Comparison of ENCODE assay signal across 24 cellular contexts in genomic region chr3:146404451-146404850, GRCh38.
"Had no signal": no experiment of that assay in that cellular context is flagged by ENCODE, and none has a peak within 500 bp of the region (broad histone marks: within the 10 kb centered on the region; RNA-seq: fewer than 3 reads in every experiment).

No MANE protein-coding gene starts in this region.

- H3K4me3 Mint-ChIP-seq: activated CD4-positive, alpha-beta T cell treated with anti-CD3 and anti-CD28 coated beads, Interleukin-2, amount 10 ng/mL, durations not matched to agents 24 days and 14 days; activated CD8-positive, alpha-beta T cell treated with anti-CD3 and anti-CD28 coated beads, Interleukin-2, amount 10 ng/mL, durations not matched to agents 7 days and 5 days; activated naive CD4-positive, alpha-beta T cell treated with anti-CD3 and anti-CD28 coated beads, Interleukin-2, amount 50 U/mL, for 24 hours; brain; mesothelial cell of epicardium; natural killer cell treated with Interleukin-12 subunit alpha and Interleukin-12 subunit beta and Interleukin-15 and Interleukin-18, amount 100 ng/mL, for 72 hours; stimulated activated effector memory CD8-positive, alpha-beta T cell treated with anti-CD3 and anti-CD28 coated beads, Interleukin-12 subunit alpha, Interleukin-12 subunit beta, amount 100 ng/mL, for 72 hours had no signal

- H3K27me3 ChIP-seq: adrenal gland, neutrophil, pancreas, right lobe of liver, stomach, vagina had no signal

- H3K4me1 ChIP-seq: adrenal gland, lower lobe of right lung, pancreas, right lobe of liver, stomach, vagina had no signal

- DNase-seq: activated CD4-positive, alpha-beta T cell treated with anti-CD3 and anti-CD28 coated beads, Interleukin-2, amount 10 ng/mL, durations not matched to agents 24 days and 14 days; activated CD8-positive, alpha-beta memory T cell treated with anti-CD3 and anti-CD28 coated beads, Interleukin-2, amount 50 U/mL, for 4 hours; activated CD8-positive, alpha-beta T cell treated with anti-CD3 and anti-CD28 coated beads, Interleukin-2, amount 10 ng/mL, durations not matched to agents 7 days and 5 days; activated gamma-delta T cell; adrenal gland; central memory CD4-positive, alpha-beta T cell; dorsolateral prefrontal cortex; lower lobe of right lung; pancreas; right lobe of liver; stimulated activated CD4-positive, alpha-beta T cell treated with anti-CD3 and anti-CD28 coated beads, Interleukin-4, amount 100 ng/mL, for 24 hours; stomach; T-helper 1 cell; T-helper 9 cell; trophoblast cell had no signal

- H3K9me3 Mint-ChIP-seq: activated naive CD4-positive, alpha-beta T cell treated with anti-CD3 and anti-CD28 coated beads, Interleukin-2, amount 50 U/mL, for 24 hours; brain; natural killer cell treated with Interleukin-12 subunit alpha and Interleukin-12 subunit beta and Interleukin-15 and Interleukin-18, amount 100 ng/mL, for 72 hours; stimulated activated effector memory CD8-positive, alpha-beta T cell treated with anti-CD3 and anti-CD28 coated beads, Interleukin-12 subunit alpha, Interleukin-12 subunit beta, amount 100 ng/mL, for 72 hours had no signal

- H3K27ac Mint-ChIP-seq: activated CD4-positive, alpha-beta T cell treated with anti-CD3 and anti-CD28 coated beads, Interleukin-2, amount 10 ng/mL, durations not matched to agents 24 days and 14 days; activated CD8-positive, alpha-beta T cell treated with anti-CD3 and anti-CD28 coated beads, Interleukin-2, amount 10 ng/mL, durations not matched to agents 7 days and 5 days; activated naive CD4-positive, alpha-beta T cell treated with anti-CD3 and anti-CD28 coated beads, Interleukin-2, amount 50 U/mL, for 24 hours; brain; natural killer cell treated with Interleukin-12 subunit alpha and Interleukin-12 subunit beta and Interleukin-15 and Interleukin-18, amount 100 ng/mL, for 72 hours; stimulated activated effector memory CD8-positive, alpha-beta T cell treated with anti-CD3 and anti-CD28 coated beads, Interleukin-12 subunit alpha, Interleukin-12 subunit beta, amount 100 ng/mL, for 72 hours had no signal

- H3K9me3 ChIP-seq: adrenal gland, lower lobe of right lung, neutrophil, pancreas, right lobe of liver, stomach, vagina had no signal

- ATAC-seq: activated CD8-positive, alpha-beta T cell treated with anti-CD3 and anti-CD28 coated beads, Interleukin-2, amount 10 ng/mL, durations not matched to agents 7 days and 5 days; lower lobe of right lung; natural killer cell treated with Interleukin-12 subunit alpha and Interleukin-12 subunit beta and Interleukin-15 and Interleukin-18, amount 100 ng/mL, for 72 hours; pancreas; right lobe of liver; stimulated activated effector memory CD8-positive, alpha-beta T cell treated with anti-CD3 and anti-CD28 coated beads, Interleukin-12 subunit alpha, Interleukin-12 subunit beta, amount 100 ng/mL, for 72 hours had no signal

- H3K36me3 Mint-ChIP-seq: activated naive CD4-positive, alpha-beta T cell treated with anti-CD3 and anti-CD28 coated beads, Interleukin-2, amount 50 U/mL, for 24 hours; brain; mesothelial cell of epicardium; natural killer cell treated with Interleukin-12 subunit alpha and Interleukin-12 subunit beta and Interleukin-15 and Interleukin-18, amount 100 ng/mL, for 72 hours; stimulated activated effector memory CD8-positive, alpha-beta T cell treated with anti-CD3 and anti-CD28 coated beads, Interleukin-12 subunit alpha, Interleukin-12 subunit beta, amount 100 ng/mL, for 72 hours had no signal

- H3K4me1 Mint-ChIP-seq: activated CD4-positive, alpha-beta T cell treated with anti-CD3 and anti-CD28 coated beads, Interleukin-2, amount 10 ng/mL, durations not matched to agents 24 days and 14 days; activated naive CD4-positive, alpha-beta T cell treated with anti-CD3 and anti-CD28 coated beads, Interleukin-2, amount 50 U/mL, for 24 hours; brain; stimulated activated effector memory CD8-positive, alpha-beta T cell treated with anti-CD3 and anti-CD28 coated beads, Interleukin-12 subunit alpha, Interleukin-12 subunit beta, amount 100 ng/mL, for 72 hours had no signal

- H3K27ac ChIP-seq: adrenal gland, dorsolateral prefrontal cortex, lower lobe of right lung, neutrophil, pancreas, right lobe of liver, stomach, vagina had no signal

- H3K36me3 ChIP-seq: adrenal gland, lower lobe of right lung, neutrophil, pancreas, right lobe of liver, stomach, vagina had no signal

- H3K4me3 ChIP-seq: adrenal gland, dorsolateral prefrontal cortex, lower lobe of right lung, pancreas, right lobe of liver, stomach, vagina had no signal

- FAIRE-seq: colon, keratinocyte, pancreas had no signal
